Comparison of ENCODE assay signal across 8 cellular contexts in genomic region chr11:64341851-64342791, GRCh38. TPM values are rescaled to one million over a fixed set of nuclear protein-coding genes. Genes with fewer than 3 reads are reported as not detected.
DNase-seq lines count a peak whose midpoint lies in the region; ATAC-seq, FAIRE-seq and TF ChIP-seq lines count a peak whose summit lies in the region.

No MANE protein-coding gene starts in this region.

- in situ Hi-C loops in SK-MEL-5 (cut with HindIII; ENCODE audit: low pct_unique_long_range_greater_than_20kb, low sequenced_read_pairs) = no loop called here

- CTCF ChIA-PET in activated naive CD4-positive, alpha-beta T cell treated with anti-CD3 and anti-CD28 coated beads, Interleukin-2, amount 10 ng/mL, durations not matched to agents 7 days and 5 days (lab: Charles Lee) = interaction anchor here (0.8 to 4.0 kb wide), 9 partner anchors 10 to 309 kb away, joined by 3 to 42 read pairs (median 6); partner anchors contain the start of genes PRDX5 and TRMT112

- peak; percentile 83 for FAIRE-seq in GM18507 (lab: Jason Lieb, UNC)

- H3K27ac Mint-ChIP-seq in activated naive CD4-positive, alpha-beta T cell treated with anti-CD3 and anti-CD28 coated beads, Interleukin-2, amount 10 ng/mL, durations not matched to agents 7 days and 5 days = peak overlapping the region; percentile 69

- H3K27me3 Mint-ChIP-seq in activated naive CD4-positive, alpha-beta T cell treated with anti-CD3 and anti-CD28 coated beads, Interleukin-2, amount 10 ng/mL, durations not matched to agents 7 days and 5 days = no peaks in the 10 kb centered on the region

- H3K9me3 Mint-ChIP-seq in activated naive CD4-positive, alpha-beta T cell treated with anti-CD3 and anti-CD28 coated beads, Interleukin-2, amount 10 ng/mL, durations not matched to agents 7 days and 5 days = no peaks in the 10 kb centered on the region

- no peak for TF ChIP-seq CTCF in omental fat pad (IDR thresholded peaks at IDR 0.05)

- H3K4me3 Mint-ChIP-seq in activated naive CD4-positive, alpha-beta T cell treated with anti-CD3 and anti-CD28 coated beads, Interleukin-2, amount 10 ng/mL, durations not matched to agents 7 days and 5 days = peak overlapping the region; percentile 89

- ATAC-seq in omental fat pad (ENCODE audit: low FRiP score) (peak; percentile 91), HG02571 (IDR thresholded peaks at IDR 0.05; ENCODE audit: unreplicated experiment) (no peak)

- H3K36me3 Mint-ChIP-seq in activated naive CD4-positive, alpha-beta T cell treated with anti-CD3 and anti-CD28 coated beads, Interleukin-2, amount 10 ng/mL, durations not matched to agents 7 days and 5 days = peaks cover 31% of the 10 kb centered on the region

- peaks cover 50% of the 10 kb centered on the region for H3K4me1 Mint-ChIP-seq in activated naive CD4-positive, alpha-beta T cell treated with anti-CD3 and anti-CD28 coated beads, Interleukin-2, amount 10 ng/mL, durations not matched to agents 7 days and 5 days

- DNase-seq in GM18507 (ENCODE audit: extremely low spot score, insufficient read length, low read depth) (peak; percentile 88), Kasumi-1 (lab: John Stamatoyannopoulos, UW) (peak; percentile 79 to 87), SK-MEL-5 (ENCODE audit: low read depth, low spot score) (peak; percentile 68), globus pallidus (ENCODE audit: low spot score) (peak; percentile 66), omental fat pad (ENCODE audit: low spot score) (peak; percentile 59), superior temporal gyrus (ENCODE audit: extremely low spot score) (peak; percentile 27)
- DNase-seq in activated naive CD4-positive, alpha-beta T cell treated with anti-CD3 and anti-CD28 coated beads, Interleukin-2, amount 10 ng/mL, durations not matched to agents 7 days and 5 days = peak; percentile 96

RNA-seq across cellular contexts. Expression of gene CCDC88B, which starts 2.1 kb away (rescaled TPM):
- 1.3 and 2.0 TPM in 2 replicates for total RNA-seq in SK-MEL-5 (2014; rRNA removed; shearing (Covaris generic))
- polyA plus RNA-seq in SK-MEL-5 (2015; cell fraction: cytosol; rRNA removed) = 0.76 and 2.3 TPM in 2 replicates
- polyA plus RNA-seq in SK-MEL-5 (2015; cell fraction: nucleus; rRNA removed) = 1.4 and 2.0 TPM in 2 replicates
- 10 to 100 TPM in 2 of 4 donors, 1 to 10 TPM in 2; 6.2 to 24.1 (median 10.3) TPM for total RNA-seq in omental fat pad

RNA-seq across cellular contexts. Expression of gene RPS6KA4, which starts 16.8 kb away (rescaled TPM):
- total RNA-seq in SK-MEL-5 (2014; rRNA removed; shearing (Covaris generic)) = 40.3 and 42.0 TPM in 2 replicates
- 47.1 and 65.6 TPM in 2 replicates for polyA plus RNA-seq in SK-MEL-5 (2015; cell fraction: cytosol; rRNA removed)
- polyA plus RNA-seq in SK-MEL-5 (2015; cell fraction: nucleus; rRNA removed) = 73.6 and 90.3 TPM in 2 replicates
- 10 to 100 TPM; 15.7 to 64.2 (median 28.1) TPM for total RNA-seq in omental fat pad

RNA-seq across cellular contexts. Expression of gene PRDX5, which starts 24.2 kb away (rescaled TPM):
- total RNA-seq in SK-MEL-5 (2014; rRNA removed; shearing (Covaris generic)) = 206 and 215 TPM in 2 replicates
- 291 and 364 TPM in 2 replicates for polyA plus RNA-seq in SK-MEL-5 (2015; cell fraction: cytosol; rRNA removed)
- polyA plus RNA-seq in SK-MEL-5 (2015; cell fraction: nucleus; rRNA removed) = 37.3 and 41.7 TPM in 2 replicates
- 100 to 1,000 TPM; 174 to 263 (median 238) TPM for total RNA-seq in omental fat pad

RNA-seq across cellular contexts. Expression of gene TRMT112, which starts 24.8 kb away (rescaled TPM):
- 113 and 127 TPM in 2 replicates for total RNA-seq in SK-MEL-5 (2014; rRNA removed; shearing (Covaris generic))
- polyA plus RNA-seq in SK-MEL-5 (2015; cell fraction: cytosol; rRNA removed) = 79.2 and 106 TPM in 2 replicates
- polyA plus RNA-seq in SK-MEL-5 (2015; cell fraction: nucleus; rRNA removed) = 18.8 and 25.1 TPM in 2 replicates
- total RNA-seq in omental fat pad = 100 to 1,000 TPM; 180 to 263 (median 215) TPM

RNA-seq across cellular contexts. Expression of gene ESRRA, which starts 36.8 kb away (rescaled TPM):
- 48.4 and 56.1 TPM in 2 replicates for total RNA-seq in SK-MEL-5 (2014; rRNA removed; shearing (Covaris generic))
- 57.7 and 62.8 TPM in 2 replicates for polyA plus RNA-seq in SK-MEL-5 (2015; cell fraction: cytosol; rRNA removed)
- 31.2 and 38.8 TPM in 2 replicates for polyA plus RNA-seq in SK-MEL-5 (2015; cell fraction: nucleus; rRNA removed)
- 10 to 100 TPM; 32.1 to 50.8 (median 44.6) TPM for total RNA-seq in omental fat pad

Comparison
In these comparisons a context has a peak if more than half of its experiments do, and no peak if none do; other contexts are left out.
1. DNase-seq: peak in every context shown above with its lines; median percentile 96 in activated naive CD4-positive, alpha-beta T cell treated with anti-CD3 and anti-CD28 coated beads, Interleukin-2, amount 10 ng/mL, durations not matched to agents 7 days and 5 days; 88 in GM18507; 83 in Kasumi-1; 68 in SK-MEL-5; 66 in globus pallidus; 59 in omental fat pad; 27 in superior temporal gyrus.